ENCODE assay signal across 8 cellular contexts in the genomic region with DNA sequence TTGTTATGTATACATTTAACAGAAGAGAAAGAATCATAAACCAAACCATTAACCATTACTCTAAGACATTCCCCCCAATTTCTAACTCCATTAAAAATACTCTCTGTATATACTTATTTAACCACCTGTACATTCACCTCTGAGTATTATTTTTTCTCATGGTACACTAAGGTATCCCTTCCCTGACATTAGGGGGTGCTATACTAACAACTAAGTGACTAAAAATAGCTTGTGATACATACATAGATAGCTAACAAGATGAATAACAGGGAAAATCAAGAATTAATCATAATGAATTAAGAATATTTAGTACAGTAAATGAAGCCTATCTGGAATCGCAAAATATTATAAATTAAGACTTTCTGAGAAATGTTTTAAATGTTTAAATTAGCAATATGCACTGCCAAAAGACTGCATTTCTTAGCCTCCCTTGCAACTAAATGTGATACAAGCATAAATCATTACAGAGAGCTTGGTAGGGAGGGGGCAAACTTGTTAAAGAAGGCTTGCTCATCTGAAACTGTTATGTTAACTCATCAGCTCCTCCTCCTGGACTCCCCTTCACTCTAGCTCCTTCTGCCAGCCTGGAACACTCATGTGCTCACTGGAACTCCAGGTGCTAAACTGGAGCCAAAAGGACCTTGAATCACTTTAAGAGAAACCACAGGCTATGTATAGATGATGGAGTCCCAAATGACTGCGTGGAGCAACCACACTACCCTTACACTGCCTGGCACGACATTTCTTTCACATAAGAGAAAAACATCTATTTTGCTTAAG. TPM values are rescaled to one million over a fixed set of nuclear protein-coding genes. Genes with fewer than 3 reads are reported as not detected.
A peak's percentile ranks its signal among the peaks of the same experiment; 100 is the strongest.
DNase-seq lines count a peak whose midpoint lies in the region; ATAC-seq and TF ChIP-seq lines count a peak whose summit lies in the region.

No MANE protein-coding gene starts in this region.

- H3K4me3 ChIP-seq in HL-60 (replicated peaks; ENCODE audit: insufficient read depth, low read length) = no peak overlapping the region
- no peak overlapping the region for H3K4me3 ChIP-seq in hepatocyte

- no peaks in the 10 kb centered on the region for H4K20me1 ChIP-seq in hepatocyte (ENCODE audit: insufficient read depth, poor library complexity, severe bottlenecking)

- no peak overlapping the region for H2AFZ ChIP-seq in hepatocyte

- no peaks in the 10 kb centered on the region for H3K4me1 ChIP-seq in hepatocyte (ENCODE audit: insufficient read depth)

- DNase-seq in NCI-H2196 (lab: John Stamatoyannopoulos, UW; ENCODE audit: unreplicated experiment) = peak; percentile 53
- DNase-seq in NCI-H2196 treated with DMSO at 0.1 percent for 48 hours (lab: John Stamatoyannopoulos, UW; ENCODE audit: unreplicated experiment) = no peak
- DNase-seq in HL-60 (ENCODE audit: low read depth in 1 of 2, low spot score in 1 of 2) = peak in 1 of 2 experiments; percentile 43
- DNase-seq in hepatocyte (ENCODE audit: low spot score) = peak; percentile 47
- DNase-seq in activated effector memory CD4-positive, alpha-beta T cell treated with Interleukin-2 at 50 U/mL for 16 hours = no peak
- no peak for DNase-seq in cortex of kidney (lab: John Stamatoyannopoulos, UW)

- no peaks in the 10 kb centered on the region for H3K36me3 ChIP-seq in hepatocyte (replicated peaks; ENCODE audit: insufficient read depth, low read depth)

- no peaks in the 10 kb centered on the region for H3K79me2 ChIP-seq in hepatocyte

- TF ChIP-seq CTCF in HL-60 (IDR thresholded peaks at IDR 0.05; ENCODE audit: insufficient read depth, low read length) = peak; percentile 29
- peak; percentile 57 for TF ChIP-seq CTCF in hepatocyte (IDR thresholded peaks at IDR 0.05; ENCODE audit: poor library complexity)

- ATAC-seq in GM19467 (IDR thresholded peaks at IDR 0.05; ENCODE audit: unreplicated experiment) = peak; percentile 77
- ATAC-seq in SK-N-SH treated with all-trans-retinoic acid at 6 μM for 48 hours = peak; percentile 72

- H3K27me3 ChIP-seq in HL-60 (ENCODE audit: insufficient read depth, poor library complexity, severe bottlenecking) (no peaks in the 10 kb centered on the region), hepatocyte (no peaks in the 10 kb centered on the region)

- no peaks in the 10 kb centered on the region for H3K9me2 ChIP-seq in hepatocyte (replicated peaks; ENCODE audit: insufficient read depth)

- H3K27ac ChIP-seq in HL-60 (replicated peaks) (no peak overlapping the region), hepatocyte (no peak overlapping the region)

- WGBS in hepatocyte (ENCODE audit: low lambda C conversion rate, missing lambda C conversion rate) = 96% methylated on average over 3 of the region's 3 CpGs

- H3K4me2 ChIP-seq in hepatocyte = no peak overlapping the region

- H3K9me3 ChIP-seq in hepatocyte (ENCODE audit: low read depth) = peaks cover 9% of the 10 kb centered on the region

TF ChIP-seq in SK-N-SH treated with all-trans-retinoic acid at 6 μM for 48 hours, 23 proteins besides CTCF, POLR2A, EP300 and RAD21:
- TF ChIP-seq PPARA (CRISPR knock-in tag; IDR thresholded peaks at IDR 0.05; ENCODE audit: borderline replicate concordance) (no peak), ISL1 (CRISPR knock-in tag; IDR thresholded peaks at IDR 0.05) (no peak), ZNF70 (CRISPR knock-in tag; IDR thresholded peaks at IDR 0.05) (no peak), ARNTL (CRISPR knock-in tag; IDR thresholded peaks at IDR 0.05; ENCODE audit: borderline replicate concordance, low read depth) (no peak), TCF4 (CRISPR knock-in tag; IDR thresholded peaks at IDR 0.05; ENCODE audit: borderline replicate concordance) (no peak)
- TF ChIP-seq, protein P1, sequence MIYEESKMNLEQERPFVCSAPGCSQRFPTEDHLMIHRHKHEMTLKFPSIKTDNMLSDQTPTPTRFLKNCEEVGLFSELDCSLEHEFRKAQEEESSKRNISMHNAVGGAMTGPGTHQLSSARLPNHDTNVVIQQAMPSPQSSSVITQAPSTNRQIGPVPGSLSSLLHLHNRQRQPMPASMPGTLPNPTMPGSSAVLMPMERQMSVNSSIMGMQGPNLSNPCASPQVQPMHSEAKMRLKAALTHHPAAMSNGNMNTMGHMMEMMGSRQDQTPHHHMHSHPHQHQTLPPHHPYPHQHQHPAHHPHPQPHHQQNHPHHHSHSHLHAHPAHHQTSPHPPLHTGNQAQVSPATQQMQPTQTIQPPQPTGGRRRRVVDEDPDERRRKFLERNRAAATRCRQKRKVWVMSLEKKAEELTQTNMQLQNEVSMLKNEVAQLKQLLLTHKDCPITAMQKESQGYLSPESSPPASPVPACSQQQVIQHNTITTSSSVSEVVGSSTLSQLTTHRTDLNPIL (CRISPR knock-in tag; IDR thresholded peaks at IDR 0.05; ENCODE audit: low read depth) = no peak

RNA-seq across cellular contexts. Expression of a gene that starts 14.9 kb away (rescaled TPM):
- 18.9 and 20.5 TPM in 2 replicates for total RNA-seq in hepatocyte
- polyA plus RNA-seq in hepatocyte = 7.3 and 11.7 TPM in 2 replicates

Comparison
In these comparisons a context has a peak if more than half of its experiments do, and no peak if none do; other contexts are left out.
1. DNase-seq: peak in NCI-H2196 (single experiment) and hepatocyte (single experiment); none in NCI-H2196 treated with DMSO at 0.1 percent for 48 hours (single experiment), activated effector memory CD4-positive, alpha-beta T cell treated with Interleukin-2 at 50 U/mL for 16 hours (single experiment) and cortex of kidney (single experiment).